Comparison of ENCODE assay signal across 8 cellular contexts in genomic region chr2:11377915-11378649, GRCh38. TPM values are rescaled to one million over a fixed set of nuclear protein-coding genes. Genes with fewer than 3 reads are reported as not detected.
DNase-seq lines count a peak whose midpoint lies in the region; ATAC-seq and TF ChIP-seq lines count a peak whose summit lies in the region.

No MANE protein-coding gene starts in this region.

- no peaks in the 10 kb centered on the region for H3K9me3 ChIP-seq in right atrium auricular region

- H2AFZ ChIP-seq in ACC112 (ENCODE audit: low read length, unreplicated experiment) = peak overlapping the region; percentile 23

- no peaks in the 10 kb centered on the region for H3K36me3 Mint-ChIP-seq in activated naive CD4-positive, alpha-beta T cell treated with anti-CD3 and anti-CD28 coated beads, Interleukin-2, amount 10 ng/mL, durations not matched to agents 7 days and 5 days

- H3K4me3 ChIP-seq in ACC112 (ENCODE audit: low read depth, low read length) (peak overlapping the region; percentile 58), right atrium auricular region (peak overlapping the region in 1 of 2 donors; percentile 27)

- H3K27me3 Mint-ChIP-seq in activated naive CD4-positive, alpha-beta T cell treated with anti-CD3 and anti-CD28 coated beads, Interleukin-2, amount 10 ng/mL, durations not matched to agents 7 days and 5 days = peaks cover 6% of the 10 kb centered on the region

- H3K79me2 ChIP-seq in ACC112 (ENCODE audit: control insufficient read depth, insufficient read depth, low read length, unreplicated experiment) = no peaks in the 10 kb centered on the region

- H3K4me3 Mint-ChIP-seq in activated naive CD4-positive, alpha-beta T cell treated with anti-CD3 and anti-CD28 coated beads, Interleukin-2, amount 10 ng/mL, durations not matched to agents 7 days and 5 days = no peak overlapping the region

- H3K27ac ChIP-seq in ACC112 (ENCODE audit: low read depth, low read length) (peak overlapping the region; percentile 27; the same call in 1 of the 2 replicates), right atrium auricular region (peak overlapping the region; percentile 66 to 72)

- H3K9me3 Mint-ChIP-seq in activated naive CD4-positive, alpha-beta T cell treated with anti-CD3 and anti-CD28 coated beads, Interleukin-2, amount 10 ng/mL, durations not matched to agents 7 days and 5 days = no peaks in the 10 kb centered on the region

- H3K4me1 Mint-ChIP-seq in activated naive CD4-positive, alpha-beta T cell treated with anti-CD3 and anti-CD28 coated beads, Interleukin-2, amount 10 ng/mL, durations not matched to agents 7 days and 5 days = peaks cover 5% of the 10 kb centered on the region

- H3K27ac Mint-ChIP-seq in activated naive CD4-positive, alpha-beta T cell treated with anti-CD3 and anti-CD28 coated beads, Interleukin-2, amount 10 ng/mL, durations not matched to agents 7 days and 5 days = no peak overlapping the region

- H3K4me1 ChIP-seq in ACC112 (ENCODE audit: control insufficient read depth, insufficient read depth, low read length, unreplicated experiment) = peaks cover 8% of the 10 kb centered on the region
- peaks cover 0 to 35% of the 10 kb centered on the region in 2 donors for H3K4me1 ChIP-seq in right atrium auricular region

- no peaks in the 10 kb centered on the region for H3K36me3 ChIP-seq in ACC112 (ENCODE audit: insufficient read depth, low read length)
- H3K36me3 ChIP-seq in right atrium auricular region = no peaks in the 10 kb centered on the region

- DNase-seq in right atrium auricular region (ENCODE audit: low spot score) (no peak), ureter (ENCODE audit: low spot score) (no peak)
- no peak for DNase-seq in stimulated activated CD4-positive, alpha-beta T cell treated with anti-CD3 and anti-CD28 coated beads, Interleukin-4, amount 100 ng/mL, for 1 hour
- no peak for DNase-seq in activated naive CD4-positive, alpha-beta T cell treated with anti-CD3 and anti-CD28 coated beads, Interleukin-2, amount 10 ng/mL, durations not matched to agents 7 days and 5 days

- H3K27me3 ChIP-seq in ACC112 (ENCODE audit: insufficient read depth, low read length) (no peaks in the 10 kb centered on the region), right atrium auricular region (no peaks in the 10 kb centered on the region)

- CTCF ChIA-PET in activated naive CD4-positive, alpha-beta T cell treated with anti-CD3 and anti-CD28 coated beads, Interleukin-2, amount 10 ng/mL, durations not matched to agents 7 days and 5 days (lab: Charles Lee) = no interaction called here

- peak; percentile 82 for ATAC-seq in GM21390 (IDR thresholded peaks at IDR 0.05; ENCODE audit: unreplicated experiment)
- ATAC-seq in HG03565 (IDR thresholded peaks at IDR 0.05; ENCODE audit: unreplicated experiment) = peak; percentile 91
- no peak for ATAC-seq in esophagus mucosa

- no peak for TF ChIP-seq CTCF in right atrium auricular region (IDR thresholded peaks at IDR 0.05)

RNA-seq across cellular contexts. Expression of gene ROCK2, which starts 33.6 kb away (rescaled TPM):
- total RNA-seq in right atrium auricular region (10 to 100 TPM; 32.3 to 32.6 TPM), esophagus mucosa (14.4 TPM), ureter (84.5 TPM)
